ENCODE assay signal across 21 cellular contexts in the genomic region with DNA sequence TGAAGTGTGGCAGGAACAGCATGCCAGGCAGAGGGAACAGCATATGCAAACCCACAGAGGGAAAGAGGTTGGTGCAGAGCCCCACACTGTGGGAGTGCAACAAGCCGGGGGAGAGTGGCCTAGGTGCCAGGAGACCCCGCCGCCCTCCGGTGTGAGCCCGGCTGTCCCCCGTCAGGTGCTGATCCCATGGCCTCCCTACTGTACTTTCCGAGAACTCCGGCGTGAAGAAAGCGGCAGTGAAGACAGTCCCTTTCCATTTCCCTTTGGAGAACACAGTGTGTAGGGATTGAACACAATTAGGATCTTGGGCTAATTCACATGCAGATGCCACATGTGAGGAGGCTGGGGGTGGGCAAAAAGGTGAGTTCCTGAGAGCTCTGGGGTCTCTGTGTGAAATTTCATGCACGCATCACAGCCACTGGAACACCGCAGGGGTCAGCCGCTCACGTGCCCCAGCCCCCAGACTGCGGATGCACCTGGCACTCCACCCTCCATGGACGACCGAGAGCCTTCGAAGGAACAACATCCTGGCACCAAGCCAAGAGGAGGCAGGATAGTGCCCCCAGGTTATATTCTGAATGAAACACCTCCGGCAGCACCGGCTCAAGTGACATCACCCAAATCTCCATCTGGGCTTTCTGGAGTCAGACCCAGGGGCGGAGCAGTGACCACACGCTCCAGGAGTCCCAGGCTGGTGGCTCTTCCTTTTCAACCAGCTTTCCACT.
A peak's percentile ranks its signal among the peaks of the same experiment; 100 is the strongest.
DNase-seq lines count a peak whose midpoint lies in the region; ATAC-seq and TF ChIP-seq lines count a peak whose summit lies in the region.
"Had no signal": no experiment of that assay in that cellular context is flagged by ENCODE, and none has a peak within 500 bp of the region (broad histone marks: within the 10 kb centered on the region; RNA-seq: fewer than 3 reads in every experiment).

No MANE protein-coding gene starts in this region.

- peaks cover 0 to 69% (median 38%) of the 10 kb centered on the region in 7 donors for H3K27me3 ChIP-seq in heart right ventricle
- H3K27me3 ChIP-seq: SJCRH30 had no signal

- H3K36me3 Mint-ChIP-seq in glutamatergic neuron (ENCODE audit: unreplicated experiment) (peaks cover 7% of the 10 kb centered on the region), type B pancreatic cell (no peaks in the 10 kb centered on the region)
- H3K36me3 Mint-ChIP-seq: naive thymus-derived CD8-positive, alpha-beta T cell had no signal

- DNase-seq in cardiac septum (ENCODE audit: low spot score) (peak; percentile 53), heart right ventricle (no peak), NCI-H345 (lab: John Stamatoyannopoulos, UW) (peak; percentile 76), glutamatergic neuron (peak; percentile 9), type B pancreatic cell (ENCODE audit: extremely low spot score, unreplicated experiment) (peak; percentile 61), globus pallidus (ENCODE audit: low spot score) (no peak), H4 (ENCODE audit: low spot score) (no peak)
- DNase-seq: activated naive CD4-positive, alpha-beta T cell treated with Interleukin-2 at 50 U/mL for 16 hours; activated T-cell treated with anti-CD3 and anti-CD28 coated beads, Interleukin-2, amount 50 U/mL, for 24 hours; foreskin melanocyte; NCI-H1048; SJCRH30; stimulated activated naive CD4-positive, alpha-beta T cell had no signal

- no peaks in the 10 kb centered on the region for H3K4me1 ChIP-seq in heart right ventricle
- H3K4me1 ChIP-seq: SJCRH30, tibial artery had no signal

- no peaks in the 10 kb centered on the region for H3K36me3 ChIP-seq in heart right ventricle
- H3K36me3 ChIP-seq: cardiac muscle cell, SJCRH30, tibial artery had no signal

- H3K4me3 ChIP-seq in heart right ventricle = no peak overlapping the region
- H3K4me3 ChIP-seq: cardiac muscle cell, GM12878, SJCRH30, tibial artery had no signal

- intact Hi-C loops in cardiac septum (cut with DNase I) (no loop called here), heart right ventricle (cut with DNase I) (no loop called here)

- no peak for TF ChIP-seq CTCF in heart right ventricle (IDR thresholded peaks at IDR 0.05)
- no peak for TF ChIP-seq CTCF in glutamatergic neuron (IDR thresholded peaks at IDR 0.05; ENCODE audit: partially characterized antibody, unreplicated experiment)
- no peak for TF ChIP-seq CTCF in type B pancreatic cell (conservative IDR thresholded peaks at IDR 0.05)

- no peak overlapping the region for H3K27ac ChIP-seq in heart right ventricle
- H3K27ac ChIP-seq: cardiac muscle cell, parathyroid adenoma, SJCRH30, tibial artery, VCaP had no signal

- no peak for ATAC-seq in heart right ventricle
- no peak for ATAC-seq in GM18511 (IDR thresholded peaks at IDR 0.05; ENCODE audit: unreplicated experiment)
- ATAC-seq: GM12878; naive thymus-derived CD8-positive, alpha-beta T cell had no signal

- H3K27me3 Mint-ChIP-seq in glutamatergic neuron (ENCODE audit: unreplicated experiment) (peaks cover 8% of the 10 kb centered on the region), type B pancreatic cell (peaks cover 26% of the 10 kb centered on the region)
- H3K27me3 Mint-ChIP-seq: activated T-cell treated with anti-CD3 and anti-CD28 coated beads, Interleukin-2, amount 50 U/mL, for 24 hours had no signal

- peaks cover 8% of the 10 kb centered on the region for H3K9me3 Mint-ChIP-seq in glutamatergic neuron (ENCODE audit: unreplicated experiment)
- H3K9me3 Mint-ChIP-seq in type B pancreatic cell = no peaks in the 10 kb centered on the region
- H3K9me3 Mint-ChIP-seq: activated T-cell treated with anti-CD3 and anti-CD28 coated beads, Interleukin-2, amount 50 U/mL, for 24 hours; naive thymus-derived CD8-positive, alpha-beta T cell; T-helper 1 cell treated with Interleukin-12 subunit alpha and Interleukin-12 subunit beta and Interleukin-4 antibody, amounts not matched to agents 30 μg/mL and 1 μg/mL, for 36 hours had no signal

- H3K27ac Mint-ChIP-seq in glutamatergic neuron (ENCODE audit: unreplicated experiment) (no peak overlapping the region), type B pancreatic cell (no peak overlapping the region)
- H3K27ac Mint-ChIP-seq: activated T-cell treated with anti-CD3 and anti-CD28 coated beads, Interleukin-2, amount 50 U/mL, for 24 hours; naive thymus-derived CD8-positive, alpha-beta T cell; T-helper 1 cell treated with Interleukin-12 subunit alpha and Interleukin-12 subunit beta and Interleukin-4 antibody, amounts not matched to agents 30 μg/mL and 1 μg/mL, for 36 hours had no signal

- no peak overlapping the region for H3K4me3 Mint-ChIP-seq in glutamatergic neuron (ENCODE audit: unreplicated experiment)
- H3K4me3 Mint-ChIP-seq in type B pancreatic cell = no peak overlapping the region
- H3K4me3 Mint-ChIP-seq: activated T-cell treated with anti-CD3 and anti-CD28 coated beads, Interleukin-2, amount 50 U/mL, for 24 hours; naive thymus-derived CD8-positive, alpha-beta T cell; T-helper 1 cell treated with Interleukin-12 subunit alpha and Interleukin-12 subunit beta and Interleukin-4 antibody, amounts not matched to agents 30 μg/mL and 1 μg/mL, for 36 hours had no signal

- H3K4me1 Mint-ChIP-seq in glutamatergic neuron (ENCODE audit: low read depth, unreplicated experiment) (peaks cover 6% of the 10 kb centered on the region), type B pancreatic cell (ENCODE audit: unreplicated experiment) (peaks cover 8% of the 10 kb centered on the region)
- H3K4me1 Mint-ChIP-seq: naive thymus-derived CD8-positive, alpha-beta T cell had no signal

- 82 to 85% methylated on average over 22 of the region's 22 CpGs for WGBS in heart right ventricle, 2 donors

- no peaks in the 10 kb centered on the region for H3K9me3 ChIP-seq in heart right ventricle
- H3K9me3 ChIP-seq: SJCRH30, tibial artery had no signal

Comparison
In these comparisons a context has a peak if more than half of its experiments do, and no peak if none do; other contexts are left out.
1. DNase-seq: peak in cardiac septum (single experiment), NCI-H345 (single experiment), glutamatergic neuron (single experiment) and type B pancreatic cell (single experiment); none in heart right ventricle (0 of 2), globus pallidus (single experiment) and H4 (single experiment).